Comparison of ENCODE assay signal across 29 cellular contexts in genomic region chr15:62951481-62951880, GRCh38.
"Had no signal": no experiment of that assay in that cellular context is flagged by ENCODE, and none has a peak within 500 bp of the region (broad histone marks: within the 10 kb centered on the region; RNA-seq: fewer than 3 reads in every experiment).

No MANE protein-coding gene starts in this region.

- H3K4me3 ChIP-seq: pancreas, psoas muscle, smooth muscle cell, suprapubic skin, tibial artery had no signal

- H3K4me2 ChIP-seq: smooth muscle cell had no signal

- H3K9me3 ChIP-seq: pancreas, psoas muscle, suprapubic skin, tibial artery had no signal

- H3K27ac Mint-ChIP-seq: activated CD4-positive, alpha-beta T cell treated with anti-CD3 and anti-CD28 coated beads for 36 hours; activated CD8-positive, alpha-beta memory T cell treated with anti-CD3 and anti-CD28 coated beads, Interleukin-2, amount 10 ng/mL, durations not matched to agents 7 days and 5 days; activated CD8-positive, alpha-beta T cell treated with anti-CD3 and anti-CD28 coated beads, Interleukin-2, amount 10 ng/mL, durations not matched to agents 7 days and 5 days; activated naive CD4-positive, alpha-beta T cell treated with anti-CD3 and anti-CD28 coated beads, Interleukin-2, amount 50 U/mL, for 24 hours; activated naive CD8-positive, alpha-beta T cell treated with anti-CD3 and anti-CD28 coated beads, Interleukin-2, amount 50 U/mL, for 24 hours; activated T-helper 2 cell treated with anti-CD3 and anti-CD28 coated beads, Interferon-gamma antibody, Interleukin-2, Interleukin-4, amounts not matched to agents 10 μg/mL and 5 μg/mL and 100 μg/mL, durations not matched to agents 14 hours and 24 hours and 36 hours; naive thymus-derived CD4-positive, alpha-beta T cell; stimulated activated naive B cell treated with anti-CD40 and anti-IgM and Interleukin-4, amounts not matched to agents 10 μg/mL and 1 μg/mL and 100 μg/mL, for 72 hours; T-helper 2 cell treated with Interferon-gamma antibody and Interleukin-4, amounts not matched to agents 5 μg/mL and 100 μg/mL, for 36 hours had no signal

- H3K4me1 ChIP-seq: pancreas, suprapubic skin, tibial artery had no signal

- H3K36me3 ChIP-seq: pancreas, suprapubic skin, tibial artery had no signal

- H3K4me3 Mint-ChIP-seq: activated CD4-positive, alpha-beta T cell treated with anti-CD3 and anti-CD28 coated beads for 36 hours; activated CD8-positive, alpha-beta memory T cell treated with anti-CD3 and anti-CD28 coated beads, Interleukin-2, amount 10 ng/mL, durations not matched to agents 7 days and 5 days; activated CD8-positive, alpha-beta T cell treated with anti-CD3 and anti-CD28 coated beads, Interleukin-2, amount 10 ng/mL, durations not matched to agents 7 days and 5 days; activated naive CD4-positive, alpha-beta T cell treated with anti-CD3 and anti-CD28 coated beads, Interleukin-2, amount 50 U/mL, for 24 hours; activated naive CD8-positive, alpha-beta T cell treated with anti-CD3 and anti-CD28 coated beads, Interleukin-2, amount 50 U/mL, for 24 hours; central memory CD8-positive, alpha-beta T cell; naive thymus-derived CD4-positive, alpha-beta T cell; stimulated activated naive B cell treated with anti-CD40 and anti-IgM and Interleukin-4, amounts not matched to agents 10 μg/mL and 1 μg/mL and 100 μg/mL, for 72 hours; T-helper 2 cell treated with Interferon-gamma antibody and Interleukin-4, amounts not matched to agents 5 μg/mL and 100 μg/mL, for 36 hours had no signal

- H3K4me1 Mint-ChIP-seq: activated CD4-positive, alpha-beta T cell treated with anti-CD3 and anti-CD28 coated beads for 36 hours; activated CD8-positive, alpha-beta memory T cell treated with anti-CD3 and anti-CD28 coated beads, Interleukin-2, amount 10 ng/mL, durations not matched to agents 7 days and 5 days; activated naive CD4-positive, alpha-beta T cell treated with anti-CD3 and anti-CD28 coated beads, Interleukin-2, amount 50 U/mL, for 24 hours; activated naive CD8-positive, alpha-beta T cell treated with anti-CD3 and anti-CD28 coated beads, Interleukin-2, amount 50 U/mL, for 24 hours; central memory CD8-positive, alpha-beta T cell; stimulated activated naive B cell treated with anti-CD40 and anti-IgM and Interleukin-4, amounts not matched to agents 10 μg/mL and 1 μg/mL and 100 μg/mL, for 72 hours had no signal

- H3K27ac ChIP-seq: pancreas, psoas muscle, suprapubic skin, tibial artery had no signal

- ATAC-seq: activated CD4-positive, alpha-beta T cell treated with anti-CD3 and anti-CD28 coated beads for 36 hours; activated CD8-positive, alpha-beta memory T cell treated with anti-CD3 and anti-CD28 coated beads, Interleukin-2, amount 10 ng/mL, durations not matched to agents 7 days and 5 days; activated CD8-positive, alpha-beta T cell treated with anti-CD3 and anti-CD28 coated beads, Interleukin-2, amount 10 ng/mL, durations not matched to agents 7 days and 5 days; activated naive CD8-positive, alpha-beta T cell treated with anti-CD3 and anti-CD28 coated beads, Interleukin-2, amount 50 U/mL, for 24 hours; esophagus mucosa; left cardiac atrium; naive thymus-derived CD4-positive, alpha-beta T cell; pancreas; stimulated activated naive B cell treated with anti-CD40 and anti-IgM and Interleukin-4, amounts not matched to agents 10 μg/mL and 1 μg/mL and 100 μg/mL, for 72 hours had no signal

- DNase-seq: activated CD4-positive, alpha-beta T cell treated with anti-CD3 and anti-CD28 coated beads for 36 hours; activated CD4-positive, CD25-positive, alpha-beta regulatory T cell; activated CD8-positive, alpha-beta memory T cell treated with anti-CD3 and anti-CD28 coated beads, Interleukin-2, amount 10 ng/mL, durations not matched to agents 7 days and 5 days; activated CD8-positive, alpha-beta T cell treated with anti-CD3 and anti-CD28 coated beads, Interleukin-2, amount 10 ng/mL, durations not matched to agents 7 days and 5 days; activated naive CD8-positive, alpha-beta T cell treated with anti-CD3 and anti-CD28 coated beads, Interleukin-2, amount 50 U/mL, for 24 hours; activated T-cell treated with anti-CD3 and anti-CD28 coated beads, Interleukin-2, amount 50 U/mL, for 48 hours; amygdala; cortex of kidney; foreskin fibroblast; head of caudate nucleus; hippocampal formation; left cardiac atrium; midbrain; naive thymus-derived CD4-positive, alpha-beta T cell; psoas muscle; stimulated activated CD4-positive, alpha-beta T cell treated with anti-CD3 and anti-CD28 coated beads, Interleukin-15, amount 100 ng/mL, for 24 hours; stimulated activated CD4-positive, alpha-beta T cell treated with anti-CD3 and anti-CD28 coated beads, Interleukin-2, amount 100 ng/mL, for 24 hours; stimulated activated naive B cell treated with anti-CD40 and anti-IgM and Interleukin-4, amounts not matched to agents 10 μg/mL and 1 μg/mL and 100 μg/mL, for 72 hours; tibial artery had no signal

- H3K36me3 Mint-ChIP-seq: activated CD8-positive, alpha-beta memory T cell treated with anti-CD3 and anti-CD28 coated beads, Interleukin-2, amount 10 ng/mL, durations not matched to agents 7 days and 5 days; activated naive CD4-positive, alpha-beta T cell treated with anti-CD3 and anti-CD28 coated beads, Interleukin-2, amount 50 U/mL, for 24 hours; naive thymus-derived CD4-positive, alpha-beta T cell; stimulated activated naive B cell treated with anti-CD40 and anti-IgM and Interleukin-4, amounts not matched to agents 10 μg/mL and 1 μg/mL and 100 μg/mL, for 72 hours had no signal

- H3K27me3 ChIP-seq: pancreas, tibial artery had no signal

- H3K9me3 Mint-ChIP-seq: activated naive CD4-positive, alpha-beta T cell treated with anti-CD3 and anti-CD28 coated beads, Interleukin-2, amount 50 U/mL, for 24 hours; activated naive CD8-positive, alpha-beta T cell treated with anti-CD3 and anti-CD28 coated beads, Interleukin-2, amount 50 U/mL, for 24 hours; activated T-helper 2 cell treated with anti-CD3 and anti-CD28 coated beads, Interferon-gamma antibody, Interleukin-2, Interleukin-4, amounts not matched to agents 10 μg/mL and 5 μg/mL and 100 μg/mL, durations not matched to agents 14 hours and 24 hours and 36 hours; central memory CD8-positive, alpha-beta T cell; naive thymus-derived CD4-positive, alpha-beta T cell; stimulated activated naive B cell treated with anti-CD40 and anti-IgM and Interleukin-4, amounts not matched to agents 10 μg/mL and 1 μg/mL and 100 μg/mL, for 72 hours; T-helper 2 cell treated with Interferon-gamma antibody and Interleukin-4, amounts not matched to agents 5 μg/mL and 100 μg/mL, for 36 hours had no signal

- FAIRE-seq: endothelial cell of umbilical vein, keratinocyte, pancreas had no signal
